21 cellular contexts compared by ENCODE assay signal in genomic region chr3:26193558-26193957, GRCh38.
"Had no signal": no experiment of that assay in that cellular context is flagged by ENCODE, and none has a peak within 500 bp of the region (broad histone marks: within the 10 kb centered on the region; RNA-seq: fewer than 3 reads in every experiment).

No MANE protein-coding gene starts in this region.

- DNase-seq: IMR-90; Karpas-422; KG1; MG63; NCI-H1092; NCI-H146; NCI-H187; NCI-H2029 treated with DMSO at 0.1 percent for 48 hours; NCI-H2171 treated with DMSO at 0.1 percent for 48 hours; NCI-H2227 treated with DMSO at 0.1 percent for 48 hours; NCI-H524; NCI-H526 treated with DMSO at 0.1 percent for 48 hours; NCI-H774; NK-92 treated with Interleukin-12 subunit alpha and Interleukin-12 subunit beta, amount 100 ng/mL, for 24 hours; PC-3; SHP77; SW 1271; T-cell had no signal

- ATAC-seq: HepG2, Panc1, PC-3, T-cell had no signal

- H3K4me3 Mint-ChIP-seq: T-cell; T-helper 1 cell treated with Interleukin-12 subunit alpha and Interleukin-12 subunit beta and Interleukin-4 antibody, amounts not matched to agents 30 μg/mL and 1 μg/mL, for 36 hours had no signal

- H3K4me1 Mint-ChIP-seq: T-cell had no signal

- H3K36me3 Mint-ChIP-seq: T-cell had no signal

- FAIRE-seq: HepG2 had no signal

- H3K27ac Mint-ChIP-seq: T-cell; T-helper 1 cell treated with Interleukin-12 subunit alpha and Interleukin-12 subunit beta and Interleukin-4 antibody, amounts not matched to agents 30 μg/mL and 1 μg/mL, for 36 hours had no signal

- H3K27me3 Mint-ChIP-seq: T-cell had no signal
